9 cellular contexts compared by ENCODE assay signal in the genomic region with DNA sequence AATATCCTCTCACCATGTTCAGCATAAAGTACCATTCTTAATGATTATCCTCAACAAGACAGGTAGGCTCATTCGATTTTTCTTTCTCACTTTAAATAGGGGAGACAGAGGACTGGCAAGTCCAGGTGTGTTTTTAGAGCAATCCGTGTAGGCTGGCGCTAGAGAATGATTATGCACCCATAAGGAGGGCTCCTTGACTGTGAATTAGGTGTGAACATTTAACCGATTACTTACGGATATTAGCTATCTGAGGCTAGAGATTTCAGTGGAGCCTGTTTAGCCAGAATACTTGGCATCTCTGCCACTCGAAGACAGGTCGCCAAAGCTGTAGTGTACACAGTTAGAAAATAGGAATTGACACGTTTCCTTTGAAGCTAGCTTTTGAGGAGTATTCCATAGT. TPM values are rescaled to one million over a fixed set of nuclear protein-coding genes. Genes with fewer than 3 reads are reported as not detected.
DNase-seq lines count a peak whose midpoint lies in the region; ATAC-seq and TF ChIP-seq lines count a peak whose summit lies in the region.
"Had no signal": no experiment of that assay in that cellular context is flagged by ENCODE, and none has a peak within 500 bp of the region (broad histone marks: within the 10 kb centered on the region; RNA-seq: fewer than 3 reads in every experiment).

No MANE protein-coding gene starts in this region.

- H3K4me1 Mint-ChIP-seq in activated T-cell treated with anti-CD3 and anti-CD28 coated beads, Interleukin-2, amount 50 U/mL, for 4 hours (ENCODE audit: low read depth): peaks cover 59% of the 10 kb centered on the region
- peaks cover 55% of the 10 kb centered on the region for H3K4me1 Mint-ChIP-seq in activated naive CD8-positive, alpha-beta T cell treated with anti-CD3 and anti-CD28 coated beads for 36 hours

- H3K9me3 ChIP-seq in mesenchymal stem cell (ENCODE audit: control insufficient read depth, low read length) (peaks cover 5% of the 10 kb centered on the region), transverse colon (no peaks in the 10 kb centered on the region), Peyer's patch (no peaks in the 10 kb centered on the region)

- in situ Hi-C loops in transverse colon (cut with MboI; ENCODE audit: low pct_ligation_motif_present in 1 of 4, low pct_unique_long_range_greater_than_20kb in 1 of 4, low sequenced_read_pairs in 3 of 4): no loop called here

- H3K79me1 ChIP-seq in mesenchymal stem cell (replicated peaks; ENCODE audit: low read length, poor library complexity, severe bottlenecking): no peaks in the 10 kb centered on the region

- no peak overlapping the region for H2BK15ac ChIP-seq in mesenchymal stem cell (ENCODE audit: low read depth, poor library complexity, severe bottlenecking)

- H3K18ac ChIP-seq in mesenchymal stem cell (ENCODE audit: low read depth in 1 of 2, low read length in 2 of 2): no peak overlapping the region

- intact Hi-C loops in transverse colon (cut with DNase I; ENCODE audit: low total_unique reads): loop anchor here (5.0 kb wide), 2 partner anchors 50 to 595 kb away; no protein-coding TSS in a partner anchor

- peaks cover 4% of the 10 kb centered on the region for H3K9me3 Mint-ChIP-seq in activated T-cell treated with anti-CD3 and anti-CD28 coated beads, Interleukin-2, amount 50 U/mL, for 4 hours
- H3K9me3 Mint-ChIP-seq in activated naive CD8-positive, alpha-beta T cell treated with anti-CD3 and anti-CD28 coated beads for 36 hours: peaks cover 8% of the 10 kb centered on the region

- TF ChIP-seq CTCF in transverse colon (IDR thresholded peaks at IDR 0.05) (no peak), Peyer's patch (IDR thresholded peaks at IDR 0.05) (no peak)

- no peak overlapping the region for H2AK5ac ChIP-seq in mesenchymal stem cell (ENCODE audit: low read length, severe bottlenecking)

- peak overlapping the region; percentile 87 for H3K9ac ChIP-seq in mesenchymal stem cell (ENCODE audit: low read length)

- H3K14ac ChIP-seq in mesenchymal stem cell (ENCODE audit: low read length in 2 of 2): no peak overlapping the region

- no peak overlapping the region for H2BK5ac ChIP-seq in mesenchymal stem cell (ENCODE audit: low read depth, low read length, poor library complexity, severe bottlenecking)

- H3K4me3 ChIP-seq in mesenchymal stem cell (ENCODE audit: insufficient read depth in 1 of 2, low read depth in 1 of 2, low read length in 2 of 2) (peak overlapping the region in 1 of 2 experiments; percentile 86), transverse colon (peak overlapping the region in 1 of 4 donors; percentile 9), Peyer's patch (peak overlapping the region in 2 of 4 donors; percentile 34 to 99)

- H3K4me1 ChIP-seq in mesenchymal stem cell (ENCODE audit: control insufficient read depth, insufficient read depth, low read depth, low read length): peaks cover 22% of the 10 kb centered on the region
- peaks cover 10 to 53% (median 21%) of the 10 kb centered on the region in 4 donors for H3K4me1 ChIP-seq in transverse colon
- H3K4me1 ChIP-seq in Peyer's patch: peaks cover 0 to 36% (median 15%) of the 10 kb centered on the region in 4 donors

- no peak overlapping the region for H3K23ac ChIP-seq in mesenchymal stem cell (ENCODE audit: low read length in 2 of 2)

- 92% methylated on average over 7 of the region's 8 CpGs for WGBS in mesenchymal stem cell
- 81 to 87% methylated on average over 7 to 8 of the region's 8 CpGs for WGBS in transverse colon (ENCODE audit: low coverage in 1 of 2), 2 donors

- H3K36me3 Mint-ChIP-seq in activated T-cell treated with anti-CD3 and anti-CD28 coated beads, Interleukin-2, amount 50 U/mL, for 4 hours (ENCODE audit: insufficient read depth): peaks cover 23% of the 10 kb centered on the region
- peaks cover 37% of the 10 kb centered on the region for H3K36me3 Mint-ChIP-seq in activated naive CD8-positive, alpha-beta T cell treated with anti-CD3 and anti-CD28 coated beads for 36 hours

- no peak for DNase-seq in activated T-cell treated with anti-CD3 and anti-CD28 coated beads, Interleukin-2, amount 50 U/mL, for 4 hours
- no peak for DNase-seq in activated T-cell treated with anti-CD3 and anti-CD28 coated beads for 4 hours
- no peak for DNase-seq in activated naive CD8-positive, alpha-beta T cell treated with anti-CD3 and anti-CD28 coated beads for 36 hours
- no peak for DNase-seq in mesenchymal stem cell
- no peak for DNase-seq in transverse colon
- DNase-seq in AG08396 (ENCODE audit: low spot score): no peak
- no peak for DNase-seq in Peyer's patch
- DNase-seq: activated naive CD4-positive, alpha-beta T cell had no signal

- H3K4ac ChIP-seq in mesenchymal stem cell (ENCODE audit: low read depth in 1 of 2, low read length in 2 of 2): no peak overlapping the region

- no peak overlapping the region for H2AFZ ChIP-seq in mesenchymal stem cell (ENCODE audit: low read depth, low read length)

- no peak overlapping the region for H4K91ac ChIP-seq in mesenchymal stem cell (ENCODE audit: low read length)

- ATAC-seq in activated T-cell treated with anti-CD3 and anti-CD28 coated beads, Interleukin-2, amount 50 U/mL, for 4 hours: no peak
- no peak for ATAC-seq in GM21447 (IDR thresholded peaks at IDR 0.05; ENCODE audit: unreplicated experiment)

- TF ChIP-seq POLR2A in transverse colon (IDR thresholded peaks at IDR 0.05) (no peak), Peyer's patch (IDR thresholded peaks at IDR 0.05) (no peak)

- H3K4me3 Mint-ChIP-seq in activated T-cell treated with anti-CD3 and anti-CD28 coated beads, Interleukin-2, amount 50 U/mL, for 4 hours: peak overlapping the region; percentile 86
- H3K4me3 Mint-ChIP-seq in activated naive CD8-positive, alpha-beta T cell treated with anti-CD3 and anti-CD28 coated beads for 36 hours: peak overlapping the region; percentile 53

- H3K36me3 ChIP-seq in mesenchymal stem cell (ENCODE audit: control insufficient read depth in 1 of 2, insufficient read depth in 2 of 2, low read depth in 1 of 2, low read length in 2 of 2) (peaks cover 0 to 43% of the 10 kb centered on the region in 2 experiments), transverse colon (no peaks in the 10 kb centered on the region), Peyer's patch (peaks cover 0 to 20% (median 0%) of the 10 kb centered on the region in 3 donors)

- no peak overlapping the region for H3K27ac ChIP-seq in mesenchymal stem cell (ENCODE audit: low read length, poor library complexity, severe bottlenecking)
- H3K27ac ChIP-seq in transverse colon: peak overlapping the region; percentile 16 to 99 (median 66)
- H3K27ac ChIP-seq in Peyer's patch: peak overlapping the region in 2 of 4 donors; percentile 48 to 99

- H4K8ac ChIP-seq in mesenchymal stem cell (ENCODE audit: low read length): no peak overlapping the region

- peak overlapping the region; percentile 47 for H3K4me2 ChIP-seq in mesenchymal stem cell (ENCODE audit: low read length, poor library complexity, severe bottlenecking)

- no peak overlapping the region for H2BK120ac ChIP-seq in mesenchymal stem cell (ENCODE audit: low read depth, low read length)

- no peak overlapping the region for H2BK12ac ChIP-seq in mesenchymal stem cell (ENCODE audit: low read length in 2 of 2)

- H3K27me3 Mint-ChIP-seq in activated T-cell treated with anti-CD3 and anti-CD28 coated beads, Interleukin-2, amount 50 U/mL, for 4 hours (ENCODE audit: low read depth): no peaks in the 10 kb centered on the region
- no peaks in the 10 kb centered on the region for H3K27me3 Mint-ChIP-seq in activated naive CD8-positive, alpha-beta T cell treated with anti-CD3 and anti-CD28 coated beads for 36 hours

- H3K27ac Mint-ChIP-seq in activated naive CD8-positive, alpha-beta T cell treated with anti-CD3 and anti-CD28 coated beads for 36 hours: peak overlapping the region; percentile 48

- H3K27me3 ChIP-seq in mesenchymal stem cell (ENCODE audit: control insufficient read depth in 1 of 2, insufficient read depth in 1 of 2, low read length in 2 of 2): no peaks in the 10 kb centered on the region
- no peaks in the 10 kb centered on the region for H3K27me3 ChIP-seq in transverse colon
- H3K27me3 ChIP-seq in Peyer's patch: no peaks in the 10 kb centered on the region

- no peak for TF ChIP-seq EP300 in transverse colon (IDR thresholded peaks at IDR 0.05; ENCODE audit: low read depth)

RNA-seq across cellular contexts. Expression of a gene that starts 1.9 kb away (rescaled TPM):
- total RNA-seq in activated T-cell treated with anti-CD3 and anti-CD28 coated beads, Interleukin-2, amount 50 U/mL, for 4 hours: 10 to 100 TPM; 26.5 to 36.9 (median 27.4) TPM
- 10 to 100 TPM; 56.9 to 59.6 TPM for total RNA-seq in activated naive CD8-positive, alpha-beta T cell treated with anti-CD3 and anti-CD28 coated beads for 36 hours
- polyA plus RNA-seq in mesenchymal stem cell (2013, experiment 1 of 2): 101 TPM
- polyA plus RNA-seq in mesenchymal stem cell (2013, experiment 2 of 2): 107 TPM
- total RNA-seq in transverse colon: 10 to 100 TPM; 16.8 to 34.6 (median 23.8) TPM
- 100 to 1,000 TPM in 1 of 4 donors, 10 to 100 TPM in 3; 18.2 to 187 (median 46.5) TPM for total RNA-seq in Peyer's patch
